8 cellular contexts compared by ENCODE assay signal in genomic region chr11:17354070-17354924, GRCh38. TPM values are rescaled to one million over a fixed set of nuclear protein-coding genes. Genes with fewer than 3 reads are reported as not detected.
DNase-seq lines count a peak whose midpoint lies in the region; ATAC-seq and TF ChIP-seq lines count a peak whose summit lies in the region.

No MANE protein-coding gene starts in this region.

- peak; percentile 44 for ATAC-seq in GM19035 (IDR thresholded peaks at IDR 0.05; ENCODE audit: unreplicated experiment)

- CTCF ChIA-PET in activated naive CD4-positive, alpha-beta T cell treated with anti-CD3 and anti-CD28 coated beads, Interleukin-2, amount 10 ng/mL, durations not matched to agents 7 days and 5 days (lab: Charles Lee): interaction anchor here (1.1 to 2.4 kb wide), 11 partner anchors 11 to 377 kb away, joined by 3 to 8 read pairs (median 6); no protein-coding TSS in a partner anchor

- peaks cover 32% of the 10 kb centered on the region for H3K4me1 Mint-ChIP-seq in activated naive CD4-positive, alpha-beta T cell treated with anti-CD3 and anti-CD28 coated beads, Interleukin-2, amount 10 ng/mL, durations not matched to agents 7 days and 5 days

- no peaks in the 10 kb centered on the region for H3K9me3 Mint-ChIP-seq in activated naive CD4-positive, alpha-beta T cell treated with anti-CD3 and anti-CD28 coated beads, Interleukin-2, amount 10 ng/mL, durations not matched to agents 7 days and 5 days

- H3K27ac ChIP-seq in ovary (peak overlapping the region in 1 of 2 donors; percentile 90), uterus (peak overlapping the region in 1 of 2 donors; percentile 86)

- no peaks in the 10 kb centered on the region for H3K36me3 Mint-ChIP-seq in activated naive CD4-positive, alpha-beta T cell treated with anti-CD3 and anti-CD28 coated beads, Interleukin-2, amount 10 ng/mL, durations not matched to agents 7 days and 5 days

- H3K36me3 ChIP-seq in MG63 (no peaks in the 10 kb centered on the region), ovary (no peaks in the 10 kb centered on the region), uterus (no peaks in the 10 kb centered on the region)

- H3K4me3 ChIP-seq in MG63: peak overlapping the region; percentile 53
- peak overlapping the region; percentile 67 for H3K4me3 ChIP-seq in ovary
- peak overlapping the region; percentile 44 to 64 for H3K4me3 ChIP-seq in uterus

- H3K27me3 ChIP-seq in MG63 (no peaks in the 10 kb centered on the region), ovary (no peaks in the 10 kb centered on the region), uterus (no peaks in the 10 kb centered on the region)

- H3K9me3 ChIP-seq in MG63 (no peaks in the 10 kb centered on the region), ovary (no peaks in the 10 kb centered on the region), uterus (no peaks in the 10 kb centered on the region)

- peaks cover 52% of the 10 kb centered on the region for H3K27me3 Mint-ChIP-seq in activated naive CD4-positive, alpha-beta T cell treated with anti-CD3 and anti-CD28 coated beads, Interleukin-2, amount 10 ng/mL, durations not matched to agents 7 days and 5 days

- H3K4me3 Mint-ChIP-seq in activated naive CD4-positive, alpha-beta T cell treated with anti-CD3 and anti-CD28 coated beads, Interleukin-2, amount 10 ng/mL, durations not matched to agents 7 days and 5 days: peak overlapping the region; percentile 73

- no peak for TF ChIP-seq POLR2A in ovary (IDR thresholded peaks at IDR 0.05)
- TF ChIP-seq POLR2A in uterus (IDR thresholded peaks at IDR 0.05): no peak

- TF ChIP-seq CTCF in AG09319 (IDR thresholded peaks at IDR 0.05; ENCODE audit: low read depth, low read length) (peak; percentile 70), ovary (IDR thresholded peaks at IDR 0.05) (peak in 2 of 3 donors; percentile 26 to 35), uterus (IDR thresholded peaks at IDR 0.05) (peak; percentile 42 to 64 (median 54))

- WGBS in ovary, 3 donors: 13 to 22% (median 15%) methylated on average over 9 of the region's 9 CpGs

- no peak overlapping the region for H3K27ac Mint-ChIP-seq in activated naive CD4-positive, alpha-beta T cell treated with anti-CD3 and anti-CD28 coated beads, Interleukin-2, amount 10 ng/mL, durations not matched to agents 7 days and 5 days

- DNase-seq in AG09319 (ENCODE audit: extremely low read depth, low read depth) (no peak), MG63 (peak; percentile 35), SIG-M5 treated with dmso at 0.1 percent for 504 hours (lab: John Stamatoyannopoulos, UW; ENCODE audit: unreplicated experiment) (peak; percentile 85), globus pallidus (ENCODE audit: low spot score) (peak; percentile 67), ovary (peak in 4 of 5 donors; percentile 21 to 70 (median 36)), uterus (peak; percentile 29 to 63)
- DNase-seq in activated naive CD4-positive, alpha-beta T cell treated with anti-CD3 and anti-CD28 coated beads, Interleukin-2, amount 10 ng/mL, durations not matched to agents 7 days and 5 days: peak; percentile 74

- H3K4me1 ChIP-seq in ovary (ENCODE audit: insufficient read depth): no peaks in the 10 kb centered on the region
- H3K4me1 ChIP-seq in uterus: no peaks in the 10 kb centered on the region

- no peak for TF ChIP-seq EP300 in ovary (IDR thresholded peaks at IDR 0.05)

- intact Hi-C loops in ovary (cut with DNase I) (loop anchor here in 1 of 4 donors (5.0 kb wide), 1 partner anchor 77 kb away; the partner anchor contains the start of gene NUCB2), uterus (cut with DNase I; ENCODE audit: low total_unique reads) (no loop called here)

RNA-seq across cellular contexts. Expression of gene NCR3LG1, which starts 2.7 kb away (rescaled TPM):
- total RNA-seq in MG63 (2014; rRNA removed; shearing (Covaris generic); ENCODE audit: low replicate concordance): 0.17 and 0.20 TPM in 2 replicates
- 1 to 10 TPM; 2.4 to 7.7 (median 4.0) TPM for total RNA-seq in ovary
- polyA plus RNA-seq in ovary: 1 to 10 TPM in 1 of 2 donors, under 1 TPM in 1; 0.75 to 3.5 TPM
- total RNA-seq in uterus: 1 to 10 TPM in 2 of 4 donors, under 1 TPM in 2; 0.29 to 4.6 (median 0.91) TPM

RNA-seq across cellular contexts. Expression of gene KCNJ11, which starts 34.2 kb away (rescaled TPM):
- total RNA-seq in MG63 (2014; rRNA removed; shearing (Covaris generic); ENCODE audit: low replicate concordance): not detected in 2 replicates
- total RNA-seq in ovary: under 1 TPM in 6 of 7 donors, not detected in 1; 0.35 to 0.92 (median 0.61) TPM
- under 1 TPM in 1 of 2 donors, not detected in 1; 0.31 TPM for polyA plus RNA-seq in ovary
- 1 to 10 TPM in 1 of 4 donors, under 1 TPM in 1, not detected in 2; 0.83 to 3.9 TPM for total RNA-seq in uterus
